ENCODE assay signal across 34 cellular contexts in the genomic region with DNA sequence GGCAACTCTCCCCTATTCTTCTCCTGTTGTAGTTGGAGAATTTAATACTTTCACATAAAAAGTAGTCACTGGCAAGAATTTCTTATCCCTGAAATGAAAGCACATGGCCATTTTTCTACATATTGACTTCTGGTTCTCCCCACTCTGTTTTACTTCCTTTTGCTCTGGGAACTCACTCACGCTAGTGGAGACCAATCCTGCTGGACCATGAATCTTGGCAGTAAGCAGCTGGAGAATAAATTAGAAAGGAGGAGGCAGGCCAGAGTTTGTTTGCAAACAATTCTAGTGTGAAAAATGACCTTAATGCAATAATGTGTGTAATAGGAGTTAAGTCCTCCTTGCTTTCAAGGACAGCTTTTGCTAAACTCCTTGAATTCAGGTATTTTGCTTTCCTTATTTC.
"Had no signal": no experiment of that assay in that cellular context is flagged by ENCODE, and none has a peak within 500 bp of the region (broad histone marks: within the 10 kb centered on the region; RNA-seq: fewer than 3 reads in every experiment).

No MANE protein-coding gene starts in this region.

- H3K27me3 Mint-ChIP-seq: activated CD4-positive, alpha-beta memory T cell treated with anti-CD3 and anti-CD28 coated beads, Interleukin-2, amount 10 ng/mL, durations not matched to agents 7 days and 5 days; activated CD8-positive, alpha-beta memory T cell treated with anti-CD3 and anti-CD28 coated beads, Interleukin-2, amount 10 ng/mL, durations not matched to agents 7 days and 5 days; activated naive CD8-positive, alpha-beta T cell treated with anti-CD3 and anti-CD28 coated beads for 36 hours had no signal

- H3K4me3 ChIP-seq: MG63, PC-9 had no signal

- H3K27ac Mint-ChIP-seq: activated CD4-positive, alpha-beta memory T cell treated with anti-CD3 and anti-CD28 coated beads, Interleukin-2, amount 10 ng/mL, durations not matched to agents 7 days and 5 days; activated CD8-positive, alpha-beta memory T cell treated with anti-CD3 and anti-CD28 coated beads, Interleukin-2, amount 10 ng/mL, durations not matched to agents 7 days and 5 days; activated naive CD8-positive, alpha-beta T cell treated with anti-CD3 and anti-CD28 coated beads for 36 hours had no signal

- H3K4me1 Mint-ChIP-seq: activated CD4-positive, alpha-beta memory T cell treated with anti-CD3 and anti-CD28 coated beads, Interleukin-2, amount 10 ng/mL, durations not matched to agents 7 days and 5 days; activated CD8-positive, alpha-beta memory T cell treated with anti-CD3 and anti-CD28 coated beads, Interleukin-2, amount 10 ng/mL, durations not matched to agents 7 days and 5 days; activated naive CD8-positive, alpha-beta T cell treated with anti-CD3 and anti-CD28 coated beads for 36 hours had no signal

- H3K4me3 Mint-ChIP-seq: activated CD4-positive, alpha-beta memory T cell treated with anti-CD3 and anti-CD28 coated beads, Interleukin-2, amount 10 ng/mL, durations not matched to agents 7 days and 5 days; activated CD8-positive, alpha-beta memory T cell treated with anti-CD3 and anti-CD28 coated beads, Interleukin-2, amount 10 ng/mL, durations not matched to agents 7 days and 5 days; activated naive CD8-positive, alpha-beta T cell treated with anti-CD3 and anti-CD28 coated beads for 36 hours had no signal

- DNase-seq: activated CD4-positive, alpha-beta memory T cell treated with anti-CD3 and anti-CD28 coated beads, Interleukin-2, amount 10 ng/mL, durations not matched to agents 7 days and 5 days; activated CD4-positive, alpha-beta T cell treated with anti-CD3 and anti-CD28 coated beads for 1 hour; activated CD4-positive, alpha-beta T cell treated with anti-CD3 and anti-CD28 coated beads for 48 hours; activated CD4-positive, CD25-positive, alpha-beta regulatory T cell; activated CD8-positive, alpha-beta memory T cell treated with anti-CD3 and anti-CD28 coated beads for 24 hours; activated CD8-positive, alpha-beta memory T cell treated with anti-CD3 and anti-CD28 coated beads, Interleukin-2, amount 10 ng/mL, durations not matched to agents 7 days and 5 days; activated CD8-positive, alpha-beta memory T cell treated with anti-CD3 and anti-CD28 coated beads, Interleukin-2, amount 50 U/mL, for 48 hours; activated effector memory CD4-positive, alpha-beta T cell treated with Interleukin-2 at 50 U/mL for 16 hours; activated naive CD4-positive, alpha-beta T cell; activated naive CD4-positive, alpha-beta T cell treated with anti-CD3 and anti-CD28 coated beads, Interleukin-2, amount 50 U/mL, for 16 hours; activated naive CD8-positive, alpha-beta T cell treated with anti-CD3 and anti-CD28 coated beads for 36 hours; activated T-cell treated with anti-CD3 and anti-CD28 coated beads, Interleukin-2, amount 50 U/mL, for 48 hours; amniotic stem cell; aorta; brain microvascular endothelial cell; central memory CD4-positive, alpha-beta T cell; Kasumi-1; KBM-7; MG63; NCI-H1048; NCI-H1105 treated with DMSO at 0.1 percent for 48 hours; NCI-H1436; NCI-H187; NCI-H2029 treated with DMSO at 0.1 percent for 48 hours; NCI-H2107; NCI-H226; NCI-H510A treated with DMSO at 0.1 percent for 48 hours; NCI-H526 treated with DMSO at 0.1 percent for 48 hours; NK-92 treated with Interleukin-12 subunit alpha and Interleukin-12 subunit beta, amount 100 ng/mL, for 24 hours; PC-9; SW 1271; T-helper 1 cell; T-helper 2 cell; T-helper 9 cell had no signal

- H3K36me3 Mint-ChIP-seq: activated CD8-positive, alpha-beta memory T cell treated with anti-CD3 and anti-CD28 coated beads, Interleukin-2, amount 10 ng/mL, durations not matched to agents 7 days and 5 days; activated naive CD8-positive, alpha-beta T cell treated with anti-CD3 and anti-CD28 coated beads for 36 hours had no signal
